Comparison of ENCODE assay signal across 25 cellular contexts in the genomic region with DNA sequence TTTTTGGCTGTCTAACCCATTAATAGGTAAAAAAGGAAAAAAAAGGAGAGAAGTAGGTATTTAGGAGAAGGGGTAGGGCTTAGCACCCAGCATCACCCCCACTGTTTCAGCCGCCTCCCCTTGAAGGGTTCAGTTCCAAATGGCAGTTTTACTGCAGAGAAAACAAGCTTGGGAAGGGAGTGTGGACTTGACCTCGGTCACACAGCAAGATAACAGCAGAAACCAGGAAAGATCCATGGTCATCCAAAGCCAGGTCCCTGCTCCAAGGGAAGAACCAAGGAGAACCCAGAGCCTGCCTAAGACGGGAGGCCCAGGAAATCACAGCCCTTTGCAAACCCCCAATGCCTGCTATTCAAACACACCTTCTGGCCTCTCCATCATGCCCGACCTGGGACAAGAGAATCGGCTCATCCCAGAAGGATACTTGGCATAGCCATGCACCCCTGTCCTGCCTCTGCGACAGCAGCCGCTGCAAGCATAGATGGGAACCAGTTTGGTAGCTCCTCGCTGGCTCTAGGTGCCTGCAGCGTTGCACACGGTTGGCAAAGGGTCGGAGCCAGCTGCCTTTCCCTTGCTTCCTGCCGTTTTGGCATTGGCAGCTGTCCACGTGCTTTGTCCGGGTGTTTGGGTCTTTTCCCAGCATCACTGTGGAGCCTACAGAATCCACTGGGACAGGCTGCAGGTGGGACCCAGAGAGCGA.
DNase-seq lines count a peak whose midpoint lies in the region; ATAC-seq, FAIRE-seq and TF ChIP-seq lines count a peak whose summit lies in the region.
"Had no signal": no experiment of that assay in that cellular context is flagged by ENCODE, and none has a peak within 500 bp of the region (broad histone marks: within the 10 kb centered on the region; RNA-seq: fewer than 3 reads in every experiment).

No MANE protein-coding gene starts in this region.

- TF ChIP-seq RAD21 in HepG2 (CRISPR knock-in tag; IDR thresholded peaks at IDR 0.05): no peak

- intact Hi-C loops in kidney (cut with DNase I) (no loop called here), sigmoid colon (cut with DNase I) (no loop called here), esophagus muscularis mucosa (cut with DNase I) (no loop called here), HepG2 (cut with micrococcal nuclease; ENCODE audit: unreplicated experiment) (no loop called here)

- H3K4me3 ChIP-seq in kidney (ENCODE audit: low read length in 2 of 2): no peak overlapping the region
- H3K4me3 ChIP-seq in sigmoid colon: no peak overlapping the region
- H3K4me3 ChIP-seq in esophagus muscularis mucosa: no peak overlapping the region
- H3K4me3 ChIP-seq in HepG2 (replicated peaks in 1 of 3; ENCODE audit: insufficient read depth in 1 of 3, low read depth in 2 of 3, low read length in 3 of 3): no peak overlapping the region
- H3K4me3 ChIP-seq: BLaER1, gastrocnemius medialis had no signal

- no peak for ATAC-seq in HepG2
- ATAC-seq: gastrocnemius medialis; left lobe of liver; natural killer cell treated with Interleukin-12 subunit alpha and Interleukin-12 subunit beta and Interleukin-15 and Interleukin-18, amount 100 ng/mL, for 72 hours; right cardiac atrium; stimulated activated effector memory CD8-positive, alpha-beta T cell treated with anti-CD3 and anti-CD28 coated beads, Interleukin-12 subunit alpha, Interleukin-12 subunit beta, amount 100 ng/mL, for 72 hours had no signal

- WGBS in sigmoid colon, 2 donors: 59 to 79% methylated on average over 15 of the region's 15 CpGs
- 95% methylated on average over 2 of the region's 15 CpGs for WGBS in esophagus muscularis mucosa
- WGBS in HepG2 (ENCODE audit: low lambda C conversion rate): 6% methylated on average over 12 of the region's 15 CpGs

- TF ChIP-seq EP300 in sigmoid colon (IDR thresholded peaks at IDR 0.05): no peak
- no peak for TF ChIP-seq EP300 in esophagus muscularis mucosa (IDR thresholded peaks at IDR 0.05)
- TF ChIP-seq EP300 in HepG2 (IDR thresholded peaks at IDR 0.05; ENCODE audit: low read depth in 2 of 2, low read length in 2 of 2): no peak
- TF ChIP-seq EP300 in HepG2 (CRISPR knock-in tag; IDR thresholded peaks at IDR 0.05; ENCODE audit: borderline replicate concordance): no peak

- CTCF ChIA-PET in HepG2 (lab: Yijun Ruan, JAX; ENCODE audit: low intra/inter-chr PET ratio, low total read pairs): no interaction called here

- no peak overlapping the region for H2AFZ ChIP-seq in HepG2 (ENCODE audit: low read length)
- H2AFZ ChIP-seq: parathyroid adenoma had no signal

- POLR2A ChIA-PET in HepG2 (lab: Yijun Ruan, JAX): no interaction called here

- peak; percentile 25 for DNase-seq in activated effector memory CD4-positive, alpha-beta T cell treated with anti-CD3 and anti-CD28 coated beads, Interleukin-2, amount 50 U/mL, for 16 hours
- no peak for DNase-seq in activated effector memory CD4-positive, alpha-beta T cell treated with Interleukin-2 at 50 U/mL for 16 hours
- DNase-seq in NCI-H1105 (lab: John Stamatoyannopoulos, UW): peak; percentile 6
- peak; percentile 37 for DNase-seq in kidney
- peak; percentile 57 for DNase-seq in sigmoid colon
- no peak for DNase-seq in esophagus muscularis mucosa (ENCODE audit: extremely low spot score)
- DNase-seq in HepG2 (ENCODE audit: low spot score): no peak
- no peak for DNase-seq in AG08395 (ENCODE audit: low spot score)
- DNase-seq: ACHN; activated CD4-positive, alpha-beta memory T cell treated with anti-CD3 and anti-CD28 coated beads, Interleukin-2, amount 10 ng/mL, durations not matched to agents 7 days and 5 days; activated CD4-positive, alpha-beta T cell treated with anti-CD3 and anti-CD28 coated beads for 1 hour; gastrocnemius medialis; KG1; NCI-H2227 treated with DMSO at 0.1 percent for 48 hours; NCI-H748 treated with DMSO at 0.1 percent for 48 hours; SK-N-SH; stimulated activated CD4-positive, alpha-beta T cell treated with anti-CD3 and anti-CD28 coated beads, Interleukin-12 subunit alpha, Interleukin-12 subunit beta, amount 100 ng/mL, for 4 hours; stimulated activated CD4-positive, alpha-beta T cell treated with anti-CD3 and anti-CD28 coated beads, Interleukin-4, amount 100 ng/mL, for 1 hour had no signal

- H3K36me3 ChIP-seq in kidney (ENCODE audit: control insufficient read depth in 1 of 2, insufficient read depth in 2 of 2, low read length in 2 of 2) (no peaks in the 10 kb centered on the region), sigmoid colon (no peaks in the 10 kb centered on the region), esophagus muscularis mucosa (no peaks in the 10 kb centered on the region), HepG2 (replicated peaks in 1 of 2; ENCODE audit: control insufficient read depth in 1 of 2, insufficient read depth in 2 of 2, low read length in 2 of 2) (no peaks in the 10 kb centered on the region)
- H3K36me3 ChIP-seq: BLaER1, gastrocnemius medialis had no signal

- H3K4me1 ChIP-seq in kidney (ENCODE audit: control insufficient read depth in 1 of 2, insufficient read depth in 1 of 2, low read depth in 1 of 2, low read length in 2 of 2) (no peaks in the 10 kb centered on the region), sigmoid colon (peaks cover 0 to 3% (median 2%) of the 10 kb centered on the region in 4 donors), esophagus muscularis mucosa (peaks cover 6 to 9% (median 8%) of the 10 kb centered on the region in 4 donors), HepG2 (ENCODE audit: insufficient read depth, low read length) (no peaks in the 10 kb centered on the region)
- H3K4me1 ChIP-seq: BLaER1, gastrocnemius medialis, parathyroid adenoma had no signal

- H3K9me3 ChIP-seq in kidney (ENCODE audit: control insufficient read depth in 1 of 2, low read length in 2 of 2) (no peaks in the 10 kb centered on the region), sigmoid colon (no peaks in the 10 kb centered on the region), esophagus muscularis mucosa (no peaks in the 10 kb centered on the region), HepG2 (ENCODE audit: low read length) (no peaks in the 10 kb centered on the region)
- H3K9me3 ChIP-seq: BLaER1, gastrocnemius medialis, SK-N-SH had no signal

- no peak for TF ChIP-seq POLR2A in sigmoid colon (IDR thresholded peaks at IDR 0.05)
- no peak for TF ChIP-seq POLR2A in esophagus muscularis mucosa (IDR thresholded peaks at IDR 0.05; ENCODE audit: low read depth)
- TF ChIP-seq POLR2A in HepG2 (IDR thresholded peaks at IDR 0.05; ENCODE audit: insufficient read depth in 1 of 2, low read depth in 2 of 2, low read length in 2 of 2): no peak

- H3K27ac ChIP-seq in kidney (ENCODE audit: low read depth in 2 of 2, low read length in 2 of 2) (no peak overlapping the region), sigmoid colon (no peak overlapping the region), esophagus muscularis mucosa (replicated peaks in 1 of 4) (no peak overlapping the region), HepG2 (ENCODE audit: extremely low read length, insufficient read depth, low read length) (no peak overlapping the region)
- H3K27ac ChIP-seq: BLaER1, gastrocnemius medialis, parathyroid adenoma had no signal

- in situ Hi-C loops in HepG2 (cut with HindIII; ENCODE audit: extremely low pct_ligation_motif_present, low pct_unique_long_range_greater_than_20kb): no loop called here

- no peak overlapping the region for H3K4me2 ChIP-seq in HepG2 (ENCODE audit: low read depth, low read length)
- H3K4me2 ChIP-seq: BLaER1, SK-N-SH had no signal

- BruUV-seq in HepG2 (replicated peaks; lab: Mats Ljungman, UMichigan): no TSS peak

- TF ChIP-seq CTCF in kidney (IDR thresholded peaks at IDR 0.05; ENCODE audit: borderline replicate concordance, extremely low read depth, insufficient read depth) (no peak), sigmoid colon (IDR thresholded peaks at IDR 0.05) (no peak), esophagus muscularis mucosa (IDR thresholded peaks at IDR 0.05) (no peak), HepG2 (CRISPR knock-in tag; IDR thresholded peaks at IDR 0.05) (no peak)

- FAIRE-seq in kidney (lab: Jason Lieb, UNC): no peak
- no peak for FAIRE-seq in HepG2 (lab: Jason Lieb, UNC)
- FAIRE-seq: endometrium had no signal

- no peak overlapping the region for H3K9ac ChIP-seq in kidney (ENCODE audit: low read length in 2 of 2)
- H3K9ac ChIP-seq in HepG2 (ENCODE audit: insufficient read depth, low read depth, low read length): no peak overlapping the region
- H3K9ac ChIP-seq: BLaER1, parathyroid adenoma, SK-N-SH had no signal

- H4K20me1 ChIP-seq in HepG2 (ENCODE audit: insufficient read depth, low read length): no peaks in the 10 kb centered on the region; the same call in 1 of the 2 replicates
- H4K20me1 ChIP-seq: BLaER1 had no signal

- no peaks in the 10 kb centered on the region for H3K27me3 ChIP-seq in sigmoid colon
- H3K27me3 ChIP-seq in esophagus muscularis mucosa: peaks cover 0 to 27% (median 0%) of the 10 kb centered on the region in 4 donors
- peaks cover 28 to 93% of the 10 kb centered on the region in 2 experiments; a peak in 4 of 5 replicates for H3K27me3 ChIP-seq in HepG2 (ENCODE audit: control insufficient read depth in 1 of 2, insufficient read depth in 2 of 2, low read length in 2 of 2)
- H3K27me3 ChIP-seq: BLaER1 had no signal

- H3K79me2 ChIP-seq in HepG2 (ENCODE audit: insufficient read depth, low read length): no peaks in the 10 kb centered on the region
- H3K79me2 ChIP-seq: parathyroid adenoma had no signal

TF ChIP-seq in HepG2, 621 proteins besides CTCF, POLR2A, EP300 and RAD21 (continues in another document):
- TF ChIP-seq RELA (CRISPR knock-in tag; IDR thresholded peaks at IDR 0.05) (no peak), BRCA1 (CRISPR knock-in tag; IDR thresholded peaks at IDR 0.05) (no peak), ZC3H13 (CRISPR knock-in tag; IDR thresholded peaks at IDR 0.05) (no peak), MEIS2 (CRISPR knock-in tag; IDR thresholded peaks at IDR 0.05) (no peak)
- TF ChIP-seq, protein P1, sequence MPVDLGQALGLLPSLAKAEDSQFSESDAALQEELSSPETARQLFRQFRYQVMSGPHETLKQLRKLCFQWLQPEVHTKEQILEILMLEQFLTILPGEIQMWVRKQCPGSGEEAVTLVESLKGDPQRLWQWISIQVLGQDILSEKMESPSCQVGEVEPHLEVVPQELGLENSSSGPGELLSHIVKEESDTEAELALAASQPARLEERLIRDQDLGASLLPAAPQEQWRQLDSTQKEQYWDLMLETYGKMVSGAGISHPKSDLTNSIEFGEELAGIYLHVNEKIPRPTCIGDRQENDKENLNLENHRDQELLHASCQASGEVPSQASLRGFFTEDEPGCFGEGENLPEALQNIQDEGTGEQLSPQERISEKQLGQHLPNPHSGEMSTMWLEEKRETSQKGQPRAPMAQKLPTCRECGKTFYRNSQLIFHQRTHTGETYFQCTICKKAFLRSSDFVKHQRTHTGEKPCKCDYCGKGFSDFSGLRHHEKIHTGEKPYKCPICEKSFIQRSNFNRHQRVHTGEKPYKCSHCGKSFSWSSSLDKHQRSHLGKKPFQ (CRISPR knock-in tag; IDR thresholded peaks at IDR 0.05; ENCODE audit: insufficient replicate concordance): no peak

Comparison
In these comparisons a context has a peak if more than half of its experiments do, and no peak if none do; other contexts are left out.
1. DNase-seq: peak in activated effector memory CD4-positive, alpha-beta T cell treated with anti-CD3 and anti-CD28 coated beads, Interleukin-2, amount 50 U/mL, for 16 hours (single experiment), NCI-H1105 (single experiment), kidney (single experiment) and sigmoid colon (single experiment); none in activated effector memory CD4-positive, alpha-beta T cell treated with Interleukin-2 at 50 U/mL for 16 hours (single experiment), esophagus muscularis mucosa (single experiment), HepG2 (single experiment) and AG08395 (single experiment).